Comparison of ENCODE assay signal across 8 cellular contexts in genomic region chr14:105315211-105315721, GRCh38. TPM values are rescaled to one million over a fixed set of nuclear protein-coding genes. Genes with fewer than 3 reads are reported as not detected.
A peak's percentile ranks its signal among the peaks of the same experiment; 100 is the strongest.
DNase-seq lines count a peak whose midpoint lies in the region; ATAC-seq and TF ChIP-seq lines count a peak whose summit lies in the region.

No MANE protein-coding gene starts in this region.

- H4K20me1 ChIP-seq in Karpas-422 (ENCODE audit: insufficient read depth, low read depth, low read length): peaks cover 35% of the 10 kb centered on the region

- ATAC-seq in GM21381 (IDR thresholded peaks at IDR 0.05; ENCODE audit: unreplicated experiment) (peak; percentile 19), lung (ENCODE audit: insufficient read depth, low FRiP score) (no peak), GM18870 (IDR thresholded peaks at IDR 0.05; ENCODE audit: unreplicated experiment) (no peak)
- peak; percentile 9 for ATAC-seq in activated CD4-positive, alpha-beta T cell treated with anti-CD3 and anti-CD28 coated beads for 36 hours

- intact Hi-C loops in activated CD4-positive, alpha-beta T cell treated with anti-CD3 and anti-CD28 coated beads for 36 hours (cut with DNase I, micrococcal nuclease): loop anchor here (2.0 kb wide), 2 partner anchors 14 to 38 kb away; partner anchors contain the start of gene BRF1 (in 1 of the 2)
- intact Hi-C loops in dorsolateral prefrontal cortex (cut with DNase I) (loop anchor here (5.0 to 10.0 kb wide), 2 partner anchors 37 to 70 kb away; partner anchors contain the start of gene BTBD6 (in 1 of the 2)), testis (cut with DNase I; ENCODE audit: low total_unique reads) (no loop called here)

- no peaks in the 10 kb centered on the region for H3K27me3 Mint-ChIP-seq in activated CD4-positive, alpha-beta T cell treated with anti-CD3 and anti-CD28 coated beads for 36 hours

- WGBS in lung, 2 donors: 0 to 1% methylated on average over 46 to 54 of the region's 54 CpGs
- WGBS in testis, 2 donors: 0 to 1% methylated on average over 1 to 33 of the region's 54 CpGs

- POLR2A ChIA-PET in BJ (lab: Charles Lee): no interaction called here
- POLR2A ChIA-PET in activated CD4-positive, alpha-beta T cell treated with anti-CD3 and anti-CD28 coated beads for 36 hours (lab: Charles Lee): interaction anchor here (2.4 kb wide), 1 partner anchor 14 kb away, joined by 23 read pairs; the partner anchor contains the start of gene BRF1

- H3K36me3 ChIP-seq in BJ (ENCODE audit: control insufficient read depth, insufficient read depth, low read length): no peaks in the 10 kb centered on the region
- H3K36me3 ChIP-seq in Karpas-422 (ENCODE audit: insufficient read depth, low read length): no peaks in the 10 kb centered on the region
- H3K36me3 ChIP-seq in lung (ENCODE audit: control insufficient read depth in 2 of 2, insufficient read depth in 2 of 2, low read length in 2 of 2): no peaks in the 10 kb centered on the region
- H3K36me3 ChIP-seq in testis (ENCODE audit: low read depth, missing control alignments): no peaks in the 10 kb centered on the region

- H3K9me3 Mint-ChIP-seq in activated CD4-positive, alpha-beta T cell treated with anti-CD3 and anti-CD28 coated beads for 36 hours (ENCODE audit: low read depth): no peaks in the 10 kb centered on the region

- TF ChIP-seq POLR2A in testis (IDR thresholded peaks at IDR 0.05): no peak

- TF ChIP-seq CTCF in BJ (IDR thresholded peaks at IDR 0.05; ENCODE audit: insufficient read depth, low read depth, low read length): no peak
- no peak for TF ChIP-seq CTCF in dorsolateral prefrontal cortex (IDR thresholded peaks at IDR 0.05 in 54 of 56, conservative IDR thresholded peaks at IDR 0.05 in 2 of 56; ENCODE audit: low read depth in 1 of 56, partially characterized antibody in 56 of 56)
- no peak for TF ChIP-seq CTCF in lung (IDR thresholded peaks at IDR 0.05; ENCODE audit: control extremely low read depth, extremely low read depth)
- TF ChIP-seq CTCF in testis (IDR thresholded peaks at IDR 0.05): no peak

- peak overlapping the region; percentile 60 for H3K27ac Mint-ChIP-seq in activated CD4-positive, alpha-beta T cell treated with anti-CD3 and anti-CD28 coated beads for 36 hours

- H3K4me1 ChIP-seq in Karpas-422 (ENCODE audit: low read length): peaks cover 14% of the 10 kb centered on the region
- H3K4me1 ChIP-seq in lung (ENCODE audit: control insufficient read depth in 2 of 2, insufficient read depth in 2 of 2, low read length in 2 of 2): peaks cover 0 to 21% of the 10 kb centered on the region in 2 donors
- H3K4me1 ChIP-seq in testis: peaks cover 33% of the 10 kb centered on the region

- no peaks in the 10 kb centered on the region for H3K36me3 Mint-ChIP-seq in activated CD4-positive, alpha-beta T cell treated with anti-CD3 and anti-CD28 coated beads for 36 hours (ENCODE audit: low read depth)

- H3K27me3 ChIP-seq in BJ (ENCODE audit: control insufficient read depth, insufficient read depth, low read length) (no peaks in the 10 kb centered on the region), Karpas-422 (ENCODE audit: low read length) (peaks cover 3% of the 10 kb centered on the region; the same call in 1 of the 2 replicates), dorsolateral prefrontal cortex (no peaks in the 10 kb centered on the region), lung (ENCODE audit: control insufficient read depth, insufficient read depth) (no peaks in the 10 kb centered on the region), testis (no peaks in the 10 kb centered on the region)

- H3K4me2 ChIP-seq in Karpas-422 (ENCODE audit: low read depth, low read length, poor library complexity, severe bottlenecking): peak overlapping the region; percentile 87

- H3K4me3 Mint-ChIP-seq in activated CD4-positive, alpha-beta T cell treated with anti-CD3 and anti-CD28 coated beads for 36 hours: peak overlapping the region; percentile 84

- H3K79me2 ChIP-seq in Karpas-422 (ENCODE audit: low read length): no peaks in the 10 kb centered on the region

- H3K9me3 ChIP-seq in Karpas-422 (ENCODE audit: low read length): no peaks in the 10 kb centered on the region
- no peaks in the 10 kb centered on the region for H3K9me3 ChIP-seq in lung (ENCODE audit: control insufficient read depth in 2 of 2, insufficient read depth in 1 of 2, low read length in 1 of 2)
- H3K9me3 ChIP-seq in testis: no peaks in the 10 kb centered on the region

- peak overlapping the region; percentile 64 for H3K4me3 ChIP-seq in BJ (ENCODE audit: low read depth, low read length)
- peak overlapping the region; percentile 77 for H3K4me3 ChIP-seq in Karpas-422 (ENCODE audit: low read length)
- peak overlapping the region; percentile 45 to 94 (median 84) for H3K4me3 ChIP-seq in dorsolateral prefrontal cortex
- peak overlapping the region; percentile 78 for H3K4me3 ChIP-seq in lung
- peak overlapping the region; percentile 73 to 75 for H3K4me3 ChIP-seq in testis

- H2AFZ ChIP-seq in Karpas-422 (ENCODE audit: low read length): no peak overlapping the region

- H3K9me2 ChIP-seq in Karpas-422 (replicated peaks; ENCODE audit: insufficient read depth, low read length): no peaks in the 10 kb centered on the region

- CTCF ChIA-PET in BJ (lab: Yijun Ruan, JAX): interaction anchor here (1.6 kb wide), 1 partner anchor 37 kb away, joined by 5 read pairs; no protein-coding TSS in a partner anchor
- CTCF ChIA-PET in activated CD4-positive, alpha-beta T cell treated with anti-CD3 and anti-CD28 coated beads for 36 hours (lab: Charles Lee): interaction anchor here (1.1 kb wide), 1 partner anchor 46 kb away, joined by 3 read pairs; no protein-coding TSS in a partner anchor

- peaks cover 31% of the 10 kb centered on the region for H3K4me1 Mint-ChIP-seq in activated CD4-positive, alpha-beta T cell treated with anti-CD3 and anti-CD28 coated beads for 36 hours

- H3K9ac ChIP-seq in Karpas-422 (ENCODE audit: low read length): peak overlapping the region; percentile 79

- H3K27ac ChIP-seq in Karpas-422 (ENCODE audit: low read length): no peak overlapping the region
- H3K27ac ChIP-seq in dorsolateral prefrontal cortex: peak overlapping the region in 57 of 59 donors; percentile 13 to 93 (median 84)
- H3K27ac ChIP-seq in lung (ENCODE audit: low read depth in 1 of 2, low read length in 1 of 2): peak overlapping the region; percentile 71
- H3K27ac ChIP-seq in testis: peak overlapping the region; percentile 18 to 65

- DNase-seq in BJ (ENCODE audit: low read depth) (no peak), Karpas-422 (no peak), dorsolateral prefrontal cortex (peak in 1 of 10 donors; percentile 12), lung (ENCODE audit: low spot score) (no peak), testis (no peak)
- DNase-seq in activated CD4-positive, alpha-beta T cell treated with anti-CD3 and anti-CD28 coated beads for 36 hours: peak; percentile 61

RNA-seq across cellular contexts. Expression of gene PACS2, which starts 0.7 kb away (rescaled TPM):
- polyA plus RNA-seq in BJ (2011; rRNA removed) (13.4 and 21.4 TPM in 2 replicates), lung (10 to 100 TPM; 37.9 to 87.2 TPM), testis (ENCODE audit: insufficient read depth, low read depth, low replicate concordance) (99.2 TPM)
- polyA minus RNA-seq in BJ (2011; rRNA and poly(A)+ RNA removed): 15.0 and 15.6 TPM in 2 replicates
- 32.4 and 55.8 TPM in 2 replicates for total RNA-seq in Karpas-422 (2014; rRNA removed; shearing (Covaris generic); ENCODE audit: low replicate concordance)
- 10 to 100 TPM; 30.6 to 32.9 TPM for total RNA-seq in activated CD4-positive, alpha-beta T cell treated with anti-CD3 and anti-CD28 coated beads for 36 hours
- total RNA-seq in dorsolateral prefrontal cortex (100 to 1,000 TPM; 131 to 394 (median 200) TPM), lung (10 to 100 TPM; 57.8 to 84.2 TPM), testis (100 to 1,000 TPM; 167 to 174 TPM)

RNA-seq across cellular contexts. Expression of gene BRF1, which starts 14.5 kb away (rescaled TPM):
- 5.8 and 8.2 TPM in 2 replicates for polyA plus RNA-seq in BJ (2011; rRNA removed)
- polyA minus RNA-seq in BJ (2011; rRNA and poly(A)+ RNA removed): 11.9 and 13.1 TPM in 2 replicates
- 19.0 and 54.9 TPM in 2 replicates for total RNA-seq in Karpas-422 (2014; rRNA removed; shearing (Covaris generic); ENCODE audit: low replicate concordance)
- total RNA-seq in activated CD4-positive, alpha-beta T cell treated with anti-CD3 and anti-CD28 coated beads for 36 hours: 10 to 100 TPM; 20.0 to 28.1 TPM
- 100 to 1,000 TPM in 7 of 120 experiments, 10 to 100 TPM in 113; 55.3 to 109 (median 75.5) TPM for total RNA-seq in dorsolateral prefrontal cortex
- 10 to 100 TPM; 44.0 to 55.3 TPM for total RNA-seq in lung
- polyA plus RNA-seq in lung: 10 to 100 TPM; 14.2 to 30.4 TPM
- 100 to 1,000 TPM in 1 of 2 donors, 10 to 100 TPM in 1; 95.3 to 112 TPM for total RNA-seq in testis
- 30.3 TPM for polyA plus RNA-seq in testis (ENCODE audit: insufficient read depth, low read depth, low replicate concordance)

Comparison
In these comparisons a context has a peak if more than half of its experiments do, and no peak if none do; other contexts are left out.
1. ATAC-seq: peak in GM21381 (single experiment) and activated CD4-positive, alpha-beta T cell treated with anti-CD3 and anti-CD28 coated beads for 36 hours (single experiment); none in lung (single experiment) and GM18870 (single experiment).
2. Peak in every context shown above with its lines, with median percentiles within 50 percentile points of each other: H3K4me3 ChIP-seq.